In the genomic region with DNA sequence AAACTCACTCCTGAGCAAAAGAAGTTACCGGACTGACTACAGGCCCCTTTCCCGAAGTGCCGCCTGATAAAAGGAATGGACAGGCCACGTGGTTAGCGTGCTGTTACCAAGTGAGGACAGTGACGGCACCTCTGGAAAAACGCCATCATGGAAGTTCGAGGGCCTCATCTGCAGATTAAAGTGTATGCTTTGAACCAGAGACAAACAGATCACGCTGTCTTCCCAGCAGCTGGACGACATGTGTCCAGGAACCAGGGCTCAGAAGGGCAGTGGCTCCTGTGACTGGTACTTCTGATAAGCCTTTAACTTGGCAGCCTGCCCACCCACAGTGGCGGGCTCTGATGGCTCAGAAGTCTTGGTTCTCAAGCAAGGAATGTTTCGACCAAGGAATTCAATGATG, we compare ENCODE assay signal across 1 cellular context.
TF ChIP-seq lines count a peak whose summit lies in the region.

No MANE protein-coding gene starts in this region.

TF ChIP-seq in HepG2, 621 proteins besides CTCF, POLR2A, EP300 and RAD21 (continued from another document and continues in another):
- TF ChIP-seq, protein P1, sequence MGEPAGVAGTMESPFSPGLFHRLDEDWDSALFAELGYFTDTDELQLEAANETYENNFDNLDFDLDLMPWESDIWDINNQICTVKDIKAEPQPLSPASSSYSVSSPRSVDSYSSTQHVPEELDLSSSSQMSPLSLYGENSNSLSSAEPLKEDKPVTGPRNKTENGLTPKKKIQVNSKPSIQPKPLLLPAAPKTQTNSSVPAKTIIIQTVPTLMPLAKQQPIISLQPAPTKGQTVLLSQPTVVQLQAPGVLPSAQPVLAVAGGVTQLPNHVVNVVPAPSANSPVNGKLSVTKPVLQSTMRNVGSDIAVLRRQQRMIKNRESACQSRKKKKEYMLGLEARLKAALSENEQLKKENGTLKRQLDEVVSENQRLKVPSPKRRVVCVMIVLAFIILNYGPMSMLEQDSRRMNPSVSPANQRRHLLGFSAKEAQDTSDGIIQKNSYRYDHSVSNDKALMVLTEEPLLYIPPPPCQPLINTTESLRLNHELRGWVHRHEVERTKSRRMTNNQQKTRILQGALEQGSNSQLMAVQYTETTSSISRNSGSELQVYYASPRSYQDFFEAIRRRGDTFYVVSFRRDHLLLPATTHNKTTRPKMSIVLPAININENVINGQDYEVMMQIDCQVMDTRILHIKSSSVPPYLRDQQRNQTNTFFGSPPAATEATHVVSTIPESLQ (CRISPR knock-in tag; conservative IDR thresholded peaks at IDR 0.05), result no peak
- TF ChIP-seq RARA (CRISPR knock-in tag; IDR thresholded peaks at IDR 0.05) (0 out of 2 replicates have a peak, but pooled peaks have one; percentile 12), KAT8 (CRISPR knock-in tag; IDR thresholded peaks at IDR 0.05) (no peak), ELF1 (CRISPR knock-in tag; IDR thresholded peaks at IDR 0.05) (0 out of 2 replicates have a peak, but pooled peaks have one; percentile 12), DNMT3B (CRISPR knock-in tag; conservative IDR thresholded peaks at IDR 0.05) (0 out of 2 replicates have a peak, but pooled peaks have one; percentile 58), ZKSCAN8 (CRISPR knock-in tag; IDR thresholded peaks at IDR 0.05; ENCODE audit: borderline replicate concordance) (no peak), ZNF780A (CRISPR knock-in tag; IDR thresholded peaks at IDR 0.05) (0 out of 2 replicates have a peak, but pooled peaks have one; percentile 41), KLF16 (CRISPR knock-in tag; IDR thresholded peaks at IDR 0.05) (0 out of 4 replicates have a peak, but pooled peaks of 1 of the 2 experiments have one; percentile 40), ZNF746 (CRISPR knock-in tag; IDR thresholded peaks at IDR 0.05) (no peak), ZNF20 (CRISPR knock-in tag; IDR thresholded peaks at IDR 0.05) (no peak), FOSL2 (CRISPR knock-in tag; IDR thresholded peaks at IDR 0.05) (no peak), NFKB2 (CRISPR knock-in tag; IDR thresholded peaks at IDR 0.05; ENCODE audit: borderline replicate concordance) (0 out of 2 replicates have a peak, but pooled peaks have one; percentile 26), SMC3 (IDR thresholded peaks at IDR 0.05; ENCODE audit: low read length) (no peak), ZNF607 (CRISPR knock-in tag; IDR thresholded peaks at IDR 0.05; ENCODE audit: borderline replicate concordance) (no peak), HNF4A (CRISPR knock-in tag; IDR thresholded peaks at IDR 0.05) (peak; percentile 52), RBM39 (IDR thresholded peaks at IDR 0.05; ENCODE audit: low read depth, low read length, poor library complexity, severe bottlenecking) (no peak), ZNF329 (CRISPR knock-in tag; IDR thresholded peaks at IDR 0.05; ENCODE audit: low read depth) (no peak), SOX13 (IDR thresholded peaks at IDR 0.05) (no peak), SOX13 (CRISPR knock-in tag; conservative IDR thresholded peaks at IDR 0.05 in 1 of 2, IDR thresholded peaks at IDR 0.05 in 1 of 2) (0 out of 4 replicates have a peak, but pooled peaks of 1 of the 2 experiments have one; percentile 9), GATAD1 (CRISPR knock-in tag; IDR thresholded peaks at IDR 0.05) (no peak), ZNF232 (CRISPR knock-in tag; IDR thresholded peaks at IDR 0.05; ENCODE audit: borderline replicate concordance) (no peak), ZBTB7A (CRISPR knock-in tag; IDR thresholded peaks at IDR 0.05) (no peak), ZNF883 (CRISPR knock-in tag; IDR thresholded peaks at IDR 0.05; ENCODE audit: not compliant biosample characterization) (no peak), THAP11 (CRISPR knock-in tag; IDR thresholded peaks at IDR 0.05) (0 out of 2 replicates have a peak, but pooled peaks have one; percentile 18), GATAD2A (CRISPR knock-in tag; IDR thresholded peaks at IDR 0.05) (0 out of 2 replicates have a peak, but pooled peaks have one; percentile 20), ZNF749 (CRISPR knock-in tag; IDR thresholded peaks at IDR 0.05; ENCODE audit: borderline replicate concordance) (no peak)
- TF ChIP-seq, protein P2, sequence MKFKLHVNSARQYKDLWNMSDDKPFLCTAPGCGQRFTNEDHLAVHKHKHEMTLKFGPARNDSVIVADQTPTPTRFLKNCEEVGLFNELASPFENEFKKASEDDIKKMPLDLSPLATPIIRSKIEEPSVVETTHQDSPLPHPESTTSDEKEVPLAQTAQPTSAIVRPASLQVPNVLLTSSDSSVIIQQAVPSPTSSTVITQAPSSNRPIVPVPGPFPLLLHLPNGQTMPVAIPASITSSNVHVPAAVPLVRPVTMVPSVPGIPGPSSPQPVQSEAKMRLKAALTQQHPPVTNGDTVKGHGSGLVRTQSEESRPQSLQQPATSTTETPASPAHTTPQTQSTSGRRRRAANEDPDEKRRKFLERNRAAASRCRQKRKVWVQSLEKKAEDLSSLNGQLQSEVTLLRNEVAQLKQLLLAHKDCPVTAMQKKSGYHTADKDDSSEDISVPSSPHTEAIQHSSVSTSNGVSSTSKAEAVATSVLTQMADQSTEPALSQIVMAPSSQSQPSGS (CRISPR knock-in tag; IDR thresholded peaks at IDR 0.05), result peak; percentile 24; the same call in 1 of the 2 replicates
- TF ChIP-seq, protein P3, sequence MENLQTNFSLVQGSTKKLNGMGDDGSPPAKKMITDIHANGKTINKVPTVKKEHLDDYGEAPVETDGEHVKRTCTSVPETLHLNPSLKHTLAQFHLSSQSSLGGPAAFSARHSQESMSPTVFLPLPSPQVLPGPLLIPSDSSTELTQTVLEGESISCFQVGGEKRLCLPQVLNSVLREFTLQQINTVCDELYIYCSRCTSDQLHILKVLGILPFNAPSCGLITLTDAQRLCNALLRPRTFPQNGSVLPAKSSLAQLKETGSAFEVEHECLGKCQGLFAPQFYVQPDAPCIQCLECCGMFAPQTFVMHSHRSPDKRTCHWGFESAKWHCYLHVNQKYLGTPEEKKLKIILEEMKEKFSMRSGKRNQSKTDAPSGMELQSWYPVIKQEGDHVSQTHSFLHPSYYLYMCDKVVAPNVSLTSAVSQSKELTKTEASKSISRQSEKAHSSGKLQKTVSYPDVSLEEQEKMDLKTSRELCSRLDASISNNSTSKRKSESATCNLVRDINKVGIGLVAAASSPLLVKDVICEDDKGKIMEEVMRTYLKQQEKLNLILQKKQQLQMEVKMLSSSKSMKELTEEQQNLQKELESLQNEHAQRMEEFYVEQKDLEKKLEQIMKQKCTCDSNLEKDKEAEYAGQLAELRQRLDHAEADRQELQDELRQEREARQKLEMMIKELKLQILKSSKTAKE (CRISPR knock-in tag; IDR thresholded peaks at IDR 0.05; ENCODE audit: borderline replicate concordance), result 0 out of 2 replicates have a peak, but pooled peaks have one; percentile 19
- TF ChIP-seq, protein P4, sequence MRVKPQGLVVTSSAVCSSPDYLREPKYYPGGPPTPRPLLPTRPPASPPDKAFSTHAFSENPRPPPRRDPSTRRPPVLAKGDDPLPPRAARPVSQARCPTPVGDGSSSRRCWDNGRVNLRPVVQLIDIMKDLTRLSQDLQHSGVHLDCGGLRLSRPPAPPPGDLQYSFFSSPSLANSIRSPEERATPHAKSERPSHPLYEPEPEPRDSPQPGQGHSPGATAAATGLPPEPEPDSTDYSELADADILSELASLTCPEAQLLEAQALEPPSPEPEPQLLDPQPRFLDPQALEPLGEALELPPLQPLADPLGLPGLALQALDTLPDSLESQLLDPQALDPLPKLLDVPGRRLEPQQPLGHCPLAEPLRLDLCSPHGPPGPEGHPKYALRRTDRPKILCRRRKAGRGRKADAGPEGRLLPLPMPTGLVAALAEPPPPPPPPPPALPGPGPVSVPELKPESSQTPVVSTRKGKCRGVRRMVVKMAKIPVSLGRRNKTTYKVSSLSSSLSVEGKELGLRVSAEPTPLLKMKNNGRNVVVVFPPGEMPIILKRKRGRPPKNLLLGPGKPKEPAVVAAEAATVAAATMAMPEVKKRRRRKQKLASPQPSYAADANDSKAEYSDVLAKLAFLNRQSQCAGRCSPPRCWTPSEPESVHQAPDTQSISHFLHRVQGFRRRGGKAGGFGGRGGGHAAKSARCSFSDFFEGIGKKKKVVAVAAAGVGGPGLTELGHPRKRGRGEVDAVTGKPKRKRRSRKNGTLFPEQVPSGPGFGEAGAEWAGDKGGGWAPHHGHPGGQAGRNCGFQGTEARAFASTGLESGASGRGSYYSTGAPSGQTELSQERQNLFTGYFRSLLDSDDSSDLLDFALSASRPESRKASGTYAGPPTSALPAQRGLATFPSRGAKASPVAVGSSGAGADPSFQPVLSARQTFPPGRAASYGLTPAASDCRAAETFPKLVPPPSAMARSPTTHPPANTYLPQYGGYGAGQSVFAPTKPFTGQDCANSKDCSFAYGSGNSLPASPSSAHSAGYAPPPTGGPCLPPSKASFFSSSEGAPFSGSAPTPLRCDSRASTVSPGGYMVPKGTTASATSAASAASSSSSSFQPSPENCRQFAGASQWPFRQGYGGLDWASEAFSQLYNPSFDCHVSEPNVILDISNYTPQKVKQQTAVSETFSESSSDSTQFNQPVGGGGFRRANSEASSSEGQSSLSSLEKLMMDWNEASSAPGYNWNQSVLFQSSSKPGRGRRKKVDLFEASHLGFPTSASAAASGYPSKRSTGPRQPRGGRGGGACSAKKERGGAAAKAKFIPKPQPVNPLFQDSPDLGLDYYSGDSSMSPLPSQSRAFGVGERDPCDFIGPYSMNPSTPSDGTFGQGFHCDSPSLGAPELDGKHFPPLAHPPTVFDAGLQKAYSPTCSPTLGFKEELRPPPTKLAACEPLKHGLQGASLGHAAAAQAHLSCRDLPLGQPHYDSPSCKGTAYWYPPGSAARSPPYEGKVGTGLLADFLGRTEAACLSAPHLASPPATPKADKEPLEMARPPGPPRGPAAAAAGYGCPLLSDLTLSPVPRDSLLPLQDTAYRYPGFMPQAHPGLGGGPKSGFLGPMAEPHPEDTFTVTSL (CRISPR knock-in tag; IDR thresholded peaks at IDR 0.05; ENCODE audit: borderline replicate concordance), result no peak
- TF ChIP-seq, protein P5, sequence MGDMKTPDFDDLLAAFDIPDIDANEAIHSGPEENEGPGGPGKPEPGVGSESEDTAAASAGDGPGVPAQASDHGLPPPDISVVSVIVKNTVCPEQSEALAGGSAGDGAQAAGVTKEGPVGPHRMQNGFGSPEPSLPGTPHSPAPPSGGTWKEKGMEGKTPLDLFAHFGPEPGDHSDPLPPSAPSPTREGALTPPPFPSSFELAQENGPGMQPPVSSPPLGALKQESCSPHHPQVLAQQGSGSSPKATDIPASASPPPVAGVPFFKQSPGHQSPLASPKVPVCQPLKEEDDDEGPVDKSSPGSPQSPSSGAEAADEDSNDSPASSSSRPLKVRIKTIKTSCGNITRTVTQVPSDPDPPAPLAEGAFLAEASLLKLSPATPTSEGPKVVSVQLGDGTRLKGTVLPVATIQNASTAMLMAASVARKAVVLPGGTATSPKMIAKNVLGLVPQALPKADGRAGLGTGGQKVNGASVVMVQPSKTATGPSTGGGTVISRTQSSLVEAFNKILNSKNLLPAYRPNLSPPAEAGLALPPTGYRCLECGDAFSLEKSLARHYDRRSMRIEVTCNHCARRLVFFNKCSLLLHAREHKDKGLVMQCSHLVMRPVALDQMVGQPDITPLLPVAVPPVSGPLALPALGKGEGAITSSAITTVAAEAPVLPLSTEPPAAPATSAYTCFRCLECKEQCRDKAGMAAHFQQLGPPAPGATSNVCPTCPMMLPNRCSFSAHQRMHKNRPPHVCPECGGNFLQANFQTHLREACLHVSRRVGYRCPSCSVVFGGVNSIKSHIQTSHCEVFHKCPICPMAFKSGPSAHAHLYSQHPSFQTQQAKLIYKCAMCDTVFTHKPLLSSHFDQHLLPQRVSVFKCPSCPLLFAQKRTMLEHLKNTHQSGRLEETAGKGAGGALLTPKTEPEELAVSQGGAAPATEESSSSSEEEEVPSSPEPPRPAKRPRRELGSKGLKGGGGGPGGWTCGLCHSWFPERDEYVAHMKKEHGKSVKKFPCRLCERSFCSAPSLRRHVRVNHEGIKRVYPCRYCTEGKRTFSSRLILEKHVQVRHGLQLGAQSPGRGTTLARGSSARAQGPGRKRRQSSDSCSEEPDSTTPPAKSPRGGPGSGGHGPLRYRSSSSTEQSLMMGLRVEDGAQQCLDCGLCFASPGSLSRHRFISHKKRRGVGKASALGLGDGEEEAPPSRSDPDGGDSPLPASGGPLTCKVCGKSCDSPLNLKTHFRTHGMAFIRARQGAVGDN (CRISPR knock-in tag; IDR thresholded peaks at IDR 0.05), result peak; percentile 66
- TF ChIP-seq, protein P6, sequence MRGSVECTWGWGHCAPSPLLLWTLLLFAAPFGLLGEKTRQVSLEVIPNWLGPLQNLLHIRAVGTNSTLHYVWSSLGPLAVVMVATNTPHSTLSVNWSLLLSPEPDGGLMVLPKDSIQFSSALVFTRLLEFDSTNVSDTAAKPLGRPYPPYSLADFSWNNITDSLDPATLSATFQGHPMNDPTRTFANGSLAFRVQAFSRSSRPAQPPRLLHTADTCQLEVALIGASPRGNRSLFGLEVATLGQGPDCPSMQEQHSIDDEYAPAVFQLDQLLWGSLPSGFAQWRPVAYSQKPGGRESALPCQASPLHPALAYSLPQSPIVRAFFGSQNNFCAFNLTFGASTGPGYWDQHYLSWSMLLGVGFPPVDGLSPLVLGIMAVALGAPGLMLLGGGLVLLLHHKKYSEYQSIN (CRISPR knock-in tag; IDR thresholded peaks at IDR 0.05; ENCODE audit: borderline replicate concordance), result no peak
- TF ChIP-seq, protein P7, sequence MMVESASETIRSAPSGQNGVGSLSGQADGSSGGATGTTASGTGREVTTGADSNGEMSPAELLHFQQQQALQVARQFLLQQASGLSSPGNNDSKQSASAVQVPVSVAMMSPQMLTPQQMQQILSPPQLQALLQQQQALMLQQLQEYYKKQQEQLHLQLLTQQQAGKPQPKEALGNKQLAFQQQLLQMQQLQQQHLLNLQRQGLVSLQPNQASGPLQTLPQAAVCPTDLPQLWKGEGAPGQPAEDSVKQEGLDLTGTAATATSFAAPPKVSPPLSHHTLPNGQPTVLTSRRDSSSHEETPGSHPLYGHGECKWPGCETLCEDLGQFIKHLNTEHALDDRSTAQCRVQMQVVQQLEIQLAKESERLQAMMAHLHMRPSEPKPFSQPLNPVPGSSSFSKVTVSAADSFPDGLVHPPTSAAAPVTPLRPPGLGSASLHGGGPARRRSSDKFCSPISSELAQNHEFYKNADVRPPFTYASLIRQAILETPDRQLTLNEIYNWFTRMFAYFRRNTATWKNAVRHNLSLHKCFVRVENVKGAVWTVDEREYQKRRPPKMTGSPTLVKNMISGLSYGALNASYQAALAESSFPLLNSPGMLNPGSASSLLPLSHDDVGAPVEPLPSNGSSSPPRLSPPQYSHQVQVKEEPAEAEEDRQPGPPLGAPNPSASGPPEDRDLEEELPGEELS (CRISPR knock-in tag; IDR thresholded peaks at IDR 0.05), result no peak
- TF ChIP-seq, protein P8, sequence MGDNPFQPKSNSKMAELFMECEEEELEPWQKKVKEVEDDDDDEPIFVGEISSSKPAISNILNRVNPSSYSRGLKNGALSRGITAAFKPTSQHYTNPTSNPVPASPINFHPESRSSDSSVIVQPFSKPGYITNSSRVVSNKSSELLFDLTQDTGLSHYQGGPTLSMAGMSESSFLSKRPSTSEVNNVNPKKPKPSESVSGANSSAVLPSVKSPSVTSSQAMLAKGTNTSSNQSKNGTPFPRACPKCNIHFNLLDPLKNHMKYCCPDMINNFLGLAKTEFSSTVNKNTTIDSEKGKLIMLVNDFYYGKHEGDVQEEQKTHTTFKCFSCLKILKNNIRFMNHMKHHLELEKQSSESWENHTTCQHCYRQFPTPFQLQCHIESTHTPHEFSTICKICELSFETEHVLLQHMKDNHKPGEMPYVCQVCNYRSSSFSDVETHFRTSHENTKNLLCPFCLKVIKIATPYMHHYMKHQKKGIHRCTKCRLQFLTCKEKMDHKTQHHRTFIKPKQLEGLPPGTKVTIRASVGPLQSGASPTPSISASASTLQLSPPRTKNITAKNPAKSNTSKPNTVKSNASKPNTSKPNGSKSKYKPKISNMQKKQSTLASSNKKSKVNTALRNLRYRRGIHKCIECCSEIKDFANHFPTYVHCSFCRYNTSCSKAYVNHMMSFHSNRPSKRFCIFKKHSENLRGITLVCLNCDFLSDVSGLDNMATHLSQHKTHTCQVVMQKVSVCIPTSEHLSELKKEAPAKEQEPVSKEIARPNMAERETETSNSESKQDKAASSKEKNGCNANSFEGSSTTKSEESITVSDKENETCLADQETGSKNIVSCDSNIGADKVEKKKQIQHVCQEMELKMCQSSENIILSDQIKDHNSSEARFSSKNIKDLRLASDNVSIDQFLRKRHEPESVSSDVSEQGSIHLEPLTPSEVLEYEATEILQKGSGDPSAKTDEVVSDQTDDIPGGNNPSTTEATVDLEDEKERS (CRISPR knock-in tag; IDR thresholded peaks at IDR 0.05), result peak; percentile 46; the same call in 1 of the 2 replicates
